Comparison of ENCODE assay signal across 1 cellular context in genomic region chr1:99849413-99849743, GRCh38.
TF ChIP-seq lines count a peak whose summit lies in the region.

No MANE protein-coding gene starts in this region.

TF ChIP-seq in GM12878, 131 proteins besides CTCF, POLR2A, EP300 and RAD21 (continued from another document):
- no peak for TF ChIP-seq ZBTB11 (CRISPR knock-in tag; IDR thresholded peaks at IDR 0.05)
- no peak for TF ChIP-seq MYC (IDR thresholded peaks at IDR 0.05; ENCODE audit: insufficient read depth, insufficient read length, insufficient replicate concordance, low read length, severe bottlenecking)
- TF ChIP-seq LARP7 (IDR thresholded peaks at IDR 0.05) = no peak
- no peak for TF ChIP-seq MAX (IDR thresholded peaks at IDR 0.05; ENCODE audit: low read depth, low read length)
